In the genomic region with DNA sequence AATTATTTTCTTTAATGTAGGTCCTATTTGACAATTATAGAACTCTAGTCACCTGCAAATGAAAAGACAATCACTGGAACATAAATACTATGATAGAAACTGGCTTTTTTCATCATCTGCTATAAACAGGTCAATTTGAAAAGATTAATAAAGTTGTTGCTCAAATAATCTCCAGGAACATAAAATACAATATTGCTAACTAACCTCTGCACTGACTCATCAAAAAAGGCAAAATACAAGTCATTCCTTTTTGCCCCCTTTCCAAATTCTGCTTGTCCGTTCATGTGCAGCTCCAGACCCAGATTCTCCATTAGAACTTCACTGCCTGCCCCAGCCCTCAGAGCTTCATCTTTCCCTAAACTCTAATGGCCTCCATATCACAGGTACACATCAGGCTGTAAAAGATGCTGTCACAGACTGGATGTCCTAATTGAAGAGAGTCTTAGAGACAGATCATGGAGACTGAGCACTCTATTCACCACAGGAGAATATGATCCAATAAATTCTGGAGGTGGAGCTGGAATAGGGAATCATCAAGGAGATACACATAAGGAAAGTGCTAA, we compare ENCODE assay signal across 11 cellular contexts. TPM values are rescaled to one million over a fixed set of nuclear protein-coding genes. Genes with fewer than 3 reads are reported as not detected.
DNase-seq lines count a peak whose midpoint lies in the region; ATAC-seq and TF ChIP-seq lines count a peak whose summit lies in the region.
"Had no signal": no experiment of that assay in that cellular context is flagged by ENCODE, and none has a peak within 500 bp of the region (broad histone marks: within the 10 kb centered on the region; RNA-seq: fewer than 3 reads in every experiment).

No MANE protein-coding gene starts in this region.

- H3K27me3 ChIP-seq in SK-N-SH (ENCODE audit: insufficient read depth) (no peaks in the 10 kb centered on the region), PC-9 (ENCODE audit: insufficient read depth, low read depth) (no peaks in the 10 kb centered on the region), esophagus (ENCODE audit: control insufficient read depth in 1 of 2, insufficient read depth in 2 of 2, low read length in 2 of 2) (no peaks in the 10 kb centered on the region), skeletal muscle tissue (ENCODE audit: control insufficient read depth in 3 of 3, insufficient read depth in 3 of 3, low read length in 3 of 3) (no peaks in the 10 kb centered on the region)

- 83% methylated on average over 1 of the region's 1 CpG for WGBS in SK-N-SH (ENCODE audit: low lambda C conversion rate)
- WGBS in esophagus, 2 donors: 51 to 67% methylated on average over 1 of the region's 1 CpG

- TF ChIP-seq CTCF in SK-N-SH (IDR thresholded peaks at IDR 0.05) (no peak), PC-9 (conservative IDR thresholded peaks at IDR 0.05) (no peak)

- H3K4me2 ChIP-seq in SK-N-SH (peak overlapping the region; percentile 84), PC-9 (peak overlapping the region; percentile 81)

- DNase-seq in SK-N-SH (no peak), PC-9 (no peak), SW480 (ENCODE audit: low spot score) (no peak), COLO829 (ENCODE audit: low spot score) (no peak)
- DNase-seq: 8988T; activated effector memory CD4-positive, alpha-beta T cell treated with Interleukin-2 at 50 U/mL for 16 hours had no signal

- intact Hi-C loops in PC-9 (cut with micrococcal nuclease; ENCODE audit: unreplicated experiment): no loop called here

- no peak for TF ChIP-seq RAD21 in SK-N-SH (IDR thresholded peaks at IDR 0.05; ENCODE audit: low read length)

- peak overlapping the region; percentile 85 to 91 for H3K4me3 ChIP-seq in SK-N-SH (ENCODE audit: low read depth in 2 of 2, low read length in 1 of 2)
- H3K4me3 ChIP-seq in PC-9: peak overlapping the region; percentile 79
- no peak overlapping the region for H3K4me3 ChIP-seq in esophagus (ENCODE audit: low read depth in 1 of 2, low read length in 2 of 2)
- peak overlapping the region; percentile 4 to 97 (median 31) for H3K4me3 ChIP-seq in skeletal muscle tissue (ENCODE audit: low read length in 3 of 3)

- H3F3A ChIP-seq in SK-N-SH (replicated peaks; ENCODE audit: insufficient read depth) (peaks cover 14% of the 10 kb centered on the region), PC-9 (ENCODE audit: insufficient read depth, low read depth) (peaks cover 6% of the 10 kb centered on the region; the same call in 1 of the 2 replicates)

- H3K9ac ChIP-seq in SK-N-SH (peak overlapping the region; percentile 86; the same call in 1 of the 2 replicates), skeletal muscle tissue (ENCODE audit: low read depth in 1 of 3, low read length in 3 of 3) (peak overlapping the region in 2 of 3 donors; percentile 90 to 97)

- peaks cover 0 to 14% of the 10 kb centered on the region in 2 experiments; a peak in 3 of 4 replicates for H3K4me1 ChIP-seq in SK-N-SH (ENCODE audit: control insufficient read depth in 1 of 2, insufficient read depth in 2 of 2, low read depth in 1 of 2, low read length in 1 of 2)
- H3K4me1 ChIP-seq in PC-9 (replicated peaks; ENCODE audit: insufficient read depth): peaks cover 15% of the 10 kb centered on the region
- H3K4me1 ChIP-seq in esophagus (ENCODE audit: control insufficient read depth in 2 of 2, insufficient read depth in 2 of 2, low read length in 1 of 2): no peaks in the 10 kb centered on the region
- peaks cover 5 to 15% (median 5%) of the 10 kb centered on the region in 3 donors for H3K4me1 ChIP-seq in skeletal muscle tissue (ENCODE audit: control insufficient read depth in 3 of 3, insufficient read depth in 3 of 3, low read length in 3 of 3)

- no peaks in the 10 kb centered on the region for H4K20me1 ChIP-seq in SK-N-SH (ENCODE audit: insufficient read depth)
- H4K20me1 ChIP-seq in PC-9 (ENCODE audit: insufficient read depth): no peaks in the 10 kb centered on the region; the same call in 1 of the 2 replicates

- H2AFZ ChIP-seq in SK-N-SH (ENCODE audit: low read depth) (no peak overlapping the region), PC-9 (no peak overlapping the region)

- H3K36me3 ChIP-seq in SK-N-SH (replicated peaks in 1 of 2; ENCODE audit: control insufficient read depth in 1 of 2, insufficient read depth in 2 of 2, low read length in 1 of 2): peaks cover 37 to 51% of the 10 kb centered on the region in 2 experiments
- peaks cover 25% of the 10 kb centered on the region for H3K36me3 ChIP-seq in PC-9 (ENCODE audit: low read depth)
- peaks cover 0 to 6% of the 10 kb centered on the region in 2 donors for H3K36me3 ChIP-seq in esophagus (ENCODE audit: control insufficient read depth in 2 of 2, insufficient read depth in 2 of 2, low read length in 1 of 2)
- peaks cover 9 to 31% (median 22%) of the 10 kb centered on the region in 3 donors for H3K36me3 ChIP-seq in skeletal muscle tissue (ENCODE audit: control insufficient read depth in 3 of 3, insufficient read depth in 3 of 3, low read length in 3 of 3)

- peaks cover 60% of the 10 kb centered on the region for H3K79me2 ChIP-seq in SK-N-SH (ENCODE audit: insufficient read depth)
- H3K79me2 ChIP-seq in PC-9 (ENCODE audit: low read depth): peaks cover 47% of the 10 kb centered on the region

- POLR2A ChIA-PET in SK-N-SH (lab: Yijun Ruan, JAX): no interaction called here
- POLR2A ChIA-PET in PC-9 (lab: Charles Lee; ENCODE audit: unreplicated experiment): interaction anchor here (1.0 kb wide), 1 partner anchor 29 kb away, joined by 3 read pairs; no protein-coding TSS in a partner anchor

- TF ChIP-seq EP300 in SK-N-SH (IDR thresholded peaks at IDR 0.05; ENCODE audit: borderline replicate concordance in 1 of 2, low read depth in 1 of 2, low read length in 1 of 2): no peak

- CTCF ChIA-PET in SK-N-SH (lab: Yijun Ruan, JAX): interaction anchor here (2.2 kb wide), 1 partner anchor 56 kb away, joined by 7 read pairs; the partner anchor contains the start of gene RBM22
- CTCF ChIA-PET in PC-9 (lab: Charles Lee): no interaction called here

- BruUV-seq in PC-9 (replicated peaks; lab: Mats Ljungman, UMichigan): no TSS peak

- H3K9me2 ChIP-seq in SK-N-SH: no peaks in the 10 kb centered on the region
- no peaks in the 10 kb centered on the region; the same call in 1 of the 2 replicates for H3K9me2 ChIP-seq in PC-9 (ENCODE audit: insufficient read depth)

- H3K9me3 ChIP-seq in SK-N-SH: no peaks in the 10 kb centered on the region
- H3K9me3 ChIP-seq in PC-9 (ENCODE audit: insufficient read depth, low read depth): no peaks in the 10 kb centered on the region
- H3K9me3 ChIP-seq in esophagus (ENCODE audit: control insufficient read depth in 2 of 2, insufficient read depth in 1 of 2, low read depth in 1 of 2, low read length in 1 of 2): no peaks in the 10 kb centered on the region
- H3K9me3 ChIP-seq in skeletal muscle tissue (ENCODE audit: control insufficient read depth in 3 of 3, low read length in 3 of 3): no peaks in the 10 kb centered on the region

- H3K27ac ChIP-seq in SK-N-SH (ENCODE audit: low read depth in 2 of 2, low read length in 1 of 2) (peak overlapping the region; percentile 2 to 95; a peak in 2 of 4 replicates), PC-9 (no peak overlapping the region), esophagus (ENCODE audit: low read depth in 2 of 2, low read length in 1 of 2) (peak overlapping the region; percentile 34 to 38), skeletal muscle tissue (ENCODE audit: low read depth, low read length) (no peak overlapping the region)

- ATAC-seq in SK-N-SH treated with all-trans-retinoic acid at 6 μM for 48 hours (no peak), GM21390 (IDR thresholded peaks at IDR 0.05; ENCODE audit: unreplicated experiment) (no peak)
- ATAC-seq: left lobe of liver had no signal

TF ChIP-seq in SK-N-SH, 30 proteins besides CTCF, POLR2A, EP300 and RAD21 (continues in another document):
- TF ChIP-seq YY1 (IDR thresholded peaks at IDR 0.05; ENCODE audit: low read depth) (no peak), MXI1 (IDR thresholded peaks at IDR 0.05; ENCODE audit: low read depth, low read length) (no peak), GATA2 (CRISPR knock-in tag; IDR thresholded peaks at IDR 0.05) (no peak), FOXM1 (IDR thresholded peaks at IDR 0.05; ENCODE audit: low read depth) (no peak), CHD2 (IDR thresholded peaks at IDR 0.05; ENCODE audit: low read length, partially characterized antibody) (no peak), FOSL2 (IDR thresholded peaks at IDR 0.05; ENCODE audit: borderline replicate concordance, low read depth) (no peak), NFIC (IDR thresholded peaks at IDR 0.05; ENCODE audit: borderline replicate concordance) (no peak)

TF ChIP-seq in SK-N-SH treated with all-trans-retinoic acid at 6 μM for 48 hours, 23 proteins besides CTCF, POLR2A, EP300 and RAD21 (continues in another document):
- TF ChIP-seq, protein P1, sequence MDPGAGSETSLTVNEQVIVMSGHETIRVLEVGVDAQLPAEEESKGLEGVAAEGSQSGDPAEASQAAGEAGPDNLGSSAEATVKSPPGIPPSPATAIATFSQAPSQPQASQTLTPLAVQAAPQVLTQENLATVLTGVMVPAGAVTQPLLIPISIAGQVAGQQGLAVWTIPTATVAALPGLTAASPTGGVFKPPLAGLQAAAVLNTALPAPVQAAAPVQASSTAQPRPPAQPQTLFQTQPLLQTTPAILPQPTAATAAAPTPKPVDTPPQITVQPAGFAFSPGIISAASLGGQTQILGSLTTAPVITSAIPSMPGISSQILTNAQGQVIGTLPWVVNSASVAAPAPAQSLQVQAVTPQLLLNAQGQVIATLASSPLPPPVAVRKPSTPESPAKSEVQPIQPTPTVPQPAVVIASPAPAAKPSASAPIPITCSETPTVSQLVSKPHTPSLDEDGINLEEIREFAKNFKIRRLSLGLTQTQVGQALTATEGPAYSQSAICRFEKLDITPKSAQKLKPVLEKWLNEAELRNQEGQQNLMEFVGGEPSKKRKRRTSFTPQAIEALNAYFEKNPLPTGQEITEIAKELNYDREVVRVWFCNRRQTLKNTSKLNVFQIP (CRISPR knock-in tag; IDR thresholded peaks at IDR 0.05; ENCODE audit: borderline replicate concordance, low read depth): no peak
- no peak for TF ChIP-seq CSDC2 (CRISPR knock-in tag; IDR thresholded peaks at IDR 0.05)
- no peak for TF ChIP-seq ISL1 (CRISPR knock-in tag; IDR thresholded peaks at IDR 0.05)
- TF ChIP-seq TCF4 (CRISPR knock-in tag; IDR thresholded peaks at IDR 0.05; ENCODE audit: borderline replicate concordance): no peak

RNA-seq across cellular contexts. Expression of gene DCTN4, which starts 1.6 kb away (rescaled TPM):
- polyA plus RNA-seq in SK-N-SH (2012; rRNA removed) (22.8 and 30.5 TPM in 2 replicates), esophagus (10 to 100 TPM; 15.5 to 15.7 TPM)
- 27.9 and 28.4 TPM in 2 replicates for polyA plus RNA-seq in SK-N-SH (2012; cell fraction: cytosol; rRNA removed)
- polyA plus RNA-seq in SK-N-SH (2012; cell fraction: nucleus; rRNA removed): 26.4 and 39.4 TPM in 2 replicates
- total RNA-seq in PC-9 (2021) (49.1 and 54.1 TPM in 2 replicates), skeletal muscle tissue (45.9 TPM)

RNA-seq across cellular contexts. Expression of gene SMIM3, which starts 21.4 kb away (rescaled TPM):
- polyA plus RNA-seq in SK-N-SH (2012; rRNA removed): 39.9 and 44.8 TPM in 2 replicates
- 51.4 and 54.9 TPM in 2 replicates for polyA plus RNA-seq in SK-N-SH (2012; cell fraction: cytosol; rRNA removed)
- 18.3 and 21.5 TPM in 2 replicates for polyA plus RNA-seq in SK-N-SH (2012; cell fraction: nucleus; rRNA removed)
- total RNA-seq in PC-9 (2021): 11.5 and 12.1 TPM in 2 replicates
- 1 to 10 TPM; 4.5 to 9.6 TPM for polyA plus RNA-seq in esophagus
- 8.4 TPM for total RNA-seq in skeletal muscle tissue

RNA-seq across cellular contexts. Expression of gene RBM22, which starts 56.3 kb away (rescaled TPM):
- polyA plus RNA-seq in SK-N-SH (2012; rRNA removed) (30.7 and 41.0 TPM in 2 replicates), esophagus (10 to 100 TPM; 16.2 to 18.4 TPM)
- 27.2 and 30.1 TPM in 2 replicates for polyA plus RNA-seq in SK-N-SH (2012; cell fraction: cytosol; rRNA removed)
- polyA plus RNA-seq in SK-N-SH (2012; cell fraction: nucleus; rRNA removed): 39.9 and 65.8 TPM in 2 replicates
- total RNA-seq in PC-9 (2021) (49.7 and 57.3 TPM in 2 replicates), skeletal muscle tissue (18.8 TPM)

Comparison
In these comparisons a context has a peak if more than half of its experiments do, and no peak if none do; other contexts are left out.
1. H3K27ac ChIP-seq: peak in SK-N-SH (2 of 2) and esophagus (2 of 2); none in PC-9 (single experiment) and skeletal muscle tissue (single experiment).
2. H3K4me3 ChIP-seq: peak in SK-N-SH (2 of 2), PC-9 (single experiment) and skeletal muscle tissue (3 of 3); none in esophagus (0 of 2).